Comparison of ENCODE assay signal across 9 cellular contexts in the genomic region with DNA sequence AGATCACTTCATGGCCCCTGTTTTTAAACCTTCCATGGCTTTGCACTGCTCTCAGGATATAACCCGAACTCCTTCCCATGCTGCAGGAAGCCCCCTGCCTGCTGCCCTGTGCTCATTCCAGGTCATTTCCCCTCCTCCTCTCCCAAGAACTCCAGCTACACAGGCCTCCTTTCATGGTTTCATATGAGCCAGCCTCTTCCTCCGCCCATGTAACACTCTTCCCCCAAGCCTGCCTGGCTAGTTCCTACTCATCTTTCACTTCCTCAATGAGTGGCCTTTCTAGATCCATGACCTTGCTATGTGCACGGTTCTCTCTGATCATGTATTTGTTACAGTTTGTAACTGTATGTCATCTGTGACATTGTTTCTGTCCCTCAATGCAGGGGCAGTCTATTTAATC. TPM values are rescaled to one million over a fixed set of nuclear protein-coding genes. Genes with fewer than 3 reads are reported as not detected.
DNase-seq lines count a peak whose midpoint lies in the region; ATAC-seq, FAIRE-seq and TF ChIP-seq lines count a peak whose summit lies in the region.
"Had no signal": no experiment of that assay in that cellular context is flagged by ENCODE, and none has a peak within 500 bp of the region (broad histone marks: within the 10 kb centered on the region; RNA-seq: fewer than 3 reads in every experiment).

No MANE protein-coding gene starts in this region.

- CTCF ChIA-PET in OCI-LY7 (lab: Charles Lee; ENCODE audit: unreplicated experiment) = no interaction called here

- peak overlapping the region; percentile 50 for H2AFZ ChIP-seq in OCI-LY7 (ENCODE audit: low read length)

- no peaks in the 10 kb centered on the region for H3K27me3 ChIP-seq in neutrophil
- no peaks in the 10 kb centered on the region for H3K27me3 ChIP-seq in testis

- peaks cover 4% of the 10 kb centered on the region; the same call in 1 of the 2 replicates for H3K9me3 ChIP-seq in OCI-LY7 (ENCODE audit: low read length)
- H3K9me3 ChIP-seq in neutrophil = no peaks in the 10 kb centered on the region
- no peaks in the 10 kb centered on the region for H3K9me3 ChIP-seq in testis

- FAIRE-seq in GM19239 (lab: Jason Lieb, UNC) = peak; percentile 91

- peaks cover 58% of the 10 kb centered on the region for H3K4me1 ChIP-seq in OCI-LY7 (ENCODE audit: insufficient read depth, low read length, poor library complexity, severe bottlenecking)
- peaks cover 66 to 74% of the 10 kb centered on the region in 2 experiments for H3K4me1 ChIP-seq in neutrophil (ENCODE audit: control insufficient read depth in 1 of 2, insufficient read depth in 1 of 2, low read depth in 1 of 2, low read length in 1 of 2)
- H3K4me1 ChIP-seq in testis = no peaks in the 10 kb centered on the region

- POLR2A ChIA-PET in OCI-LY7 (lab: Charles Lee) = interaction anchor here (0.6 to 1.5 kb wide), 3 partner anchors 13 to 41 kb away, joined by 3 to 5 read pairs (median 3); no protein-coding TSS in a partner anchor

- H3K79me2 ChIP-seq in OCI-LY7 (ENCODE audit: insufficient read depth, low read depth, low read length) = no peaks in the 10 kb centered on the region

- no TSS peak for BruUV-seq in OCI-LY7 (replicated peaks; lab: Mats Ljungman, UMichigan)

- ATAC-seq in HG02870 (IDR thresholded peaks at IDR 0.05; ENCODE audit: unreplicated experiment) = peak; percentile 45
- ATAC-seq: activated CD8-positive, alpha-beta T cell treated with anti-CD3 and anti-CD28 coated beads, Interleukin-2, amount 10 ng/mL, durations not matched to agents 7 days and 5 days had no signal

- peak overlapping the region; percentile 62 for H3K4me2 ChIP-seq in OCI-LY7 (ENCODE audit: low read length)

- H4K20me1 ChIP-seq in OCI-LY7 (ENCODE audit: insufficient read depth, low read length) = no peaks in the 10 kb centered on the region

- H3K36me3 ChIP-seq in OCI-LY7 (ENCODE audit: insufficient read depth, low read length) = no peaks in the 10 kb centered on the region; the same call in 1 of the 2 replicates
- H3K36me3 ChIP-seq in neutrophil = peaks cover 5% of the 10 kb centered on the region
- H3K36me3 ChIP-seq in testis (ENCODE audit: low read depth, missing control alignments) = no peaks in the 10 kb centered on the region

- DNase-seq in GM19239 (ENCODE audit: insufficient read length, low spot score) = no peak
- DNase-seq in OCI-LY7 (ENCODE audit: low spot score) = peak; percentile 47
- DNase-seq in testis = no peak
- DNase-seq in activated CD8-positive, alpha-beta memory T cell treated with anti-CD3 and anti-CD28 coated beads, Interleukin-2, amount 50 U/mL, for 4 hours = no peak
- no peak for DNase-seq in effector CD8-positive, alpha-beta T cell (lab: John Stamatoyannopoulos, UW)
- no peak for DNase-seq in NCI-H1092 (lab: John Stamatoyannopoulos, UW)
- DNase-seq: activated CD8-positive, alpha-beta T cell treated with anti-CD3 and anti-CD28 coated beads, Interleukin-2, amount 10 ng/mL, durations not matched to agents 7 days and 5 days had no signal

- H3K4me3 ChIP-seq in OCI-LY7 (ENCODE audit: low read depth, low read length, poor library complexity, severe bottlenecking) (peak overlapping the region; percentile 7), neutrophil (ENCODE audit: low read depth in 1 of 2, low read length in 1 of 2) (peak overlapping the region; percentile 15 to 83), testis (no peak overlapping the region)

- WGBS in testis, 2 donors = 69 to 75% methylated on average over 3 of the region's 3 CpGs

- no peaks in the 10 kb centered on the region for H3K9me2 ChIP-seq in OCI-LY7 (ENCODE audit: insufficient read depth, low read length)

- no peak for TF ChIP-seq POLR2A in testis (IDR thresholded peaks at IDR 0.05)

- TF ChIP-seq CTCF in OCI-LY7 (conservative IDR thresholded peaks at IDR 0.05; ENCODE audit: low read length) (no peak), neutrophil (IDR thresholded peaks at IDR 0.05) (no peak), testis (IDR thresholded peaks at IDR 0.05) (no peak)

- intact Hi-C loops in OCI-LY7 (cut with micrococcal nuclease; ENCODE audit: unreplicated experiment) (no loop called here), testis (cut with DNase I; ENCODE audit: low total_unique reads) (no loop called here)

- H3K27ac ChIP-seq in OCI-LY7 (ENCODE audit: low read depth, low read length, poor library complexity, severe bottlenecking) (no peak overlapping the region), neutrophil (peak overlapping the region; percentile 100), testis (no peak overlapping the region)

RNA-seq across cellular contexts. Expression of a gene that starts 3.1 kb away (rescaled TPM):
- 4.0 and 5.0 TPM in 2 replicates for total RNA-seq in OCI-LY7 (2014; rRNA removed; shearing (Covaris generic))
- total RNA-seq in OCI-LY7 (2022) = 13.5 and 17.4 TPM in 2 replicates
- total RNA-seq in testis = 1 to 10 TPM; 1.3 to 3.7 TPM
- 7.8 TPM for polyA plus RNA-seq in testis (ENCODE audit: insufficient read depth, low read depth, low replicate concordance)

RNA-seq across cellular contexts. Expression of a gene that starts 42.2 kb away (rescaled TPM):
- 116 and 148 TPM in 2 replicates for total RNA-seq in OCI-LY7 (2014; rRNA removed; shearing (Covaris generic))
- total RNA-seq in OCI-LY7 (2022) = 132 and 133 TPM in 2 replicates
- total RNA-seq in testis = 10 to 100 TPM; 55.8 to 66.6 TPM
- polyA plus RNA-seq in testis (ENCODE audit: insufficient read depth, low read depth, low replicate concordance) = 136 TPM

RNA-seq across cellular contexts. Expression of a gene that starts 59.8 kb away (rescaled TPM):
- not detected in 2 replicates for total RNA-seq in OCI-LY7 (2014; rRNA removed; shearing (Covaris generic))
- total RNA-seq in OCI-LY7 (2022) (not detected in 2 replicates), testis (1 to 10 TPM; 4.9 to 5.0 TPM)
- polyA plus RNA-seq in testis (ENCODE audit: insufficient read depth, low read depth, low replicate concordance) = 23.7 TPM
- total RNA-seq: activated CD8-positive, alpha-beta T cell treated with anti-CD3 and anti-CD28 coated beads, Interleukin-2, amount 10 ng/mL, durations not matched to agents 7 days and 5 days had no signal

Comparison
In these comparisons a context has a peak if more than half of its experiments do, and no peak if none do; other contexts are left out.
1. H3K4me3 ChIP-seq: peak in OCI-LY7 (single experiment) and neutrophil (2 of 2); none in testis (0 of 2).
2. RNA of a gene that starts 59.8 kb away (total RNA-seq): 4.9 to 5.0 TPM in testis; not detected in OCI-LY7; every median in the first group is over 4 times any median in the second.